In genomic region chr17:48575066-48575582, GRCh38 we compare ENCODE assay signal across 11 cellular contexts. TPM values are rescaled to one million over a fixed set of nuclear protein-coding genes. Genes with fewer than 3 reads are reported as not detected.
A peak's percentile ranks its signal among the peaks of the same experiment; 100 is the strongest.
DNase-seq lines count a peak whose midpoint lies in the region; ATAC-seq and TF ChIP-seq lines count a peak whose summit lies in the region.
"Had no signal": no experiment of that assay in that cellular context is flagged by ENCODE, and none has a peak within 500 bp of the region (broad histone marks: within the 10 kb centered on the region; RNA-seq: fewer than 3 reads in every experiment).

No MANE protein-coding gene starts in this region.

- TF ChIP-seq CTCF in lower lobe of right lung (IDR thresholded peaks at IDR 0.05), result no peak

- H3K4me1 ChIP-seq in lower lobe of right lung, result peaks cover 21% of the 10 kb centered on the region

- H3K9me3 ChIP-seq in lower lobe of right lung, result no peaks in the 10 kb centered on the region

- intact Hi-C loops in lower lobe of right lung (cut with DNase I), result no loop called here
- intact Hi-C loops in posterior vena cava (cut with DNase I), result no loop called here

- H3K4me3 ChIP-seq in lower lobe of right lung, result peak overlapping the region; percentile 62
- H3K4me3 ChIP-seq: PC-9 had no signal

- DNase-seq in GM04504 (ENCODE audit: low read depth) (peak; percentile 74), SK-MEL-5 (ENCODE audit: low read depth, low spot score) (peak; percentile 32), lower lobe of right lung (no peak), posterior vena cava (ENCODE audit: low spot score) (no peak), DMS53 (lab: John Stamatoyannopoulos, UW) (no peak)
- no peak for DNase-seq in activated CD4-positive, alpha-beta T cell treated with anti-CD3 and anti-CD28 coated beads for 4 hours
- DNase-seq: activated naive CD4-positive, alpha-beta T cell; CD4-positive, alpha-beta memory T cell; effector memory CD8-positive, alpha-beta T cell; PC-9 had no signal

- ATAC-seq in lower lobe of right lung, result no peak
- ATAC-seq: activated CD4-positive, CD25-positive, alpha-beta regulatory T cell treated with anti-CD3 and anti-CD28 coated beads, Interleukin-2, amount 50 U/mL, for 24 hours; effector memory CD8-positive, alpha-beta T cell had no signal

- H3K27ac ChIP-seq in lower lobe of right lung, result peak overlapping the region; percentile 92
- H3K27ac ChIP-seq: PC-9 had no signal

- H3K27me3 ChIP-seq in lower lobe of right lung (ENCODE audit: low read depth), result peaks cover 81% of the 10 kb centered on the region

- in situ Hi-C loops in SK-MEL-5 (cut with HindIII; ENCODE audit: low pct_unique_long_range_greater_than_20kb, low sequenced_read_pairs), result no loop called here

- no peaks in the 10 kb centered on the region for H3K36me3 ChIP-seq in lower lobe of right lung

RNA-seq across cellular contexts. Expression of gene HOXB4, which starts 3.0 kb away (rescaled TPM):
- 0.16 and 0.48 TPM in 2 replicates for total RNA-seq in SK-MEL-5 (2014; rRNA removed; shearing (Covaris generic))
- 0.08 TPM in 2 replicates for polyA plus RNA-seq in SK-MEL-5 (2015; cell fraction: cytosol; rRNA removed)
- polyA plus RNA-seq in SK-MEL-5 (2015; cell fraction: nucleus; rRNA removed), result 0.75 and 1.8 TPM in 2 replicates
- 5.8 TPM for total RNA-seq in lower lobe of right lung
- total RNA-seq in posterior vena cava, result 1 to 10 TPM; 5.0 to 6.9 TPM

RNA-seq across cellular contexts. Expression of gene HOXB3, which starts 14.9 kb away (rescaled TPM):
- total RNA-seq in SK-MEL-5 (2014; rRNA removed; shearing (Covaris generic)), result 1.1 and 1.5 TPM in 2 replicates
- 1.8 and 2.6 TPM in 2 replicates for polyA plus RNA-seq in SK-MEL-5 (2015; cell fraction: cytosol; rRNA removed)
- 21.2 and 39.7 TPM in 2 replicates for polyA plus RNA-seq in SK-MEL-5 (2015; cell fraction: nucleus; rRNA removed)
- 11.3 TPM for total RNA-seq in lower lobe of right lung
- 10 to 100 TPM; 16.0 to 23.6 TPM for total RNA-seq in posterior vena cava

RNA-seq across cellular contexts. Expression of gene HOXB5, which starts 18.5 kb away (rescaled TPM):
- not detected in 2 replicates for total RNA-seq in SK-MEL-5 (2014; rRNA removed; shearing (Covaris generic))
- polyA plus RNA-seq in SK-MEL-5 (2015; cell fraction: cytosol; rRNA removed), result 0.65 and 1.8 TPM in 2 replicates
- polyA plus RNA-seq in SK-MEL-5 (2015; cell fraction: nucleus; rRNA removed), result 17.5 and 20.0 TPM in 2 replicates
- total RNA-seq in lower lobe of right lung (3.9 TPM), posterior vena cava (1 to 10 TPM; 1.1 to 2.8 TPM)
- total RNA-seq: CD4-positive, alpha-beta memory T cell had no signal
- polyA plus RNA-seq: CD4-positive, alpha-beta memory T cell had no signal

RNA-seq across cellular contexts. Expression of gene HOXB6, which starts 29.7 kb away (rescaled TPM):
- total RNA-seq in SK-MEL-5 (2014; rRNA removed; shearing (Covaris generic)), result 2.8 and 5.2 TPM in 2 replicates
- polyA plus RNA-seq in SK-MEL-5 (2015; cell fraction: cytosol; rRNA removed), result 3.3 and 4.1 TPM in 2 replicates
- 40.5 and 55.6 TPM in 2 replicates for polyA plus RNA-seq in SK-MEL-5 (2015; cell fraction: nucleus; rRNA removed)
- total RNA-seq in lower lobe of right lung, result 4.4 TPM
- total RNA-seq in posterior vena cava, result 1 to 10 TPM; 3.9 to 6.7 TPM
- polyA plus RNA-seq: CD4-positive, alpha-beta memory T cell had no signal

RNA-seq across cellular contexts. Expression of gene HOXB2, which starts 30.2 kb away (rescaled TPM):
- not detected in 2 replicates for total RNA-seq in SK-MEL-5 (2014; rRNA removed; shearing (Covaris generic))
- 0.30 TPM in 1 of 2 replicates, not detected in the other for polyA plus RNA-seq in SK-MEL-5 (2015; cell fraction: cytosol; rRNA removed)
- not detected in 2 replicates for polyA plus RNA-seq in SK-MEL-5 (2015; cell fraction: nucleus; rRNA removed)
- 5.6 TPM for total RNA-seq in lower lobe of right lung
- 10 to 100 TPM; 18.9 to 22.3 TPM for total RNA-seq in posterior vena cava

Comparison
In these comparisons a context has a peak if more than half of its experiments do, and no peak if none do; other contexts are left out.
1. DNase-seq: peak in GM04504 (single experiment) and SK-MEL-5 (single experiment); none in lower lobe of right lung (single experiment), posterior vena cava (single experiment), activated CD4-positive, alpha-beta T cell treated with anti-CD3 and anti-CD28 coated beads for 4 hours (0 of 2) and DMS53 (single experiment).